Comparison of ENCODE assay signal across 8 cellular contexts in the genomic region with DNA sequence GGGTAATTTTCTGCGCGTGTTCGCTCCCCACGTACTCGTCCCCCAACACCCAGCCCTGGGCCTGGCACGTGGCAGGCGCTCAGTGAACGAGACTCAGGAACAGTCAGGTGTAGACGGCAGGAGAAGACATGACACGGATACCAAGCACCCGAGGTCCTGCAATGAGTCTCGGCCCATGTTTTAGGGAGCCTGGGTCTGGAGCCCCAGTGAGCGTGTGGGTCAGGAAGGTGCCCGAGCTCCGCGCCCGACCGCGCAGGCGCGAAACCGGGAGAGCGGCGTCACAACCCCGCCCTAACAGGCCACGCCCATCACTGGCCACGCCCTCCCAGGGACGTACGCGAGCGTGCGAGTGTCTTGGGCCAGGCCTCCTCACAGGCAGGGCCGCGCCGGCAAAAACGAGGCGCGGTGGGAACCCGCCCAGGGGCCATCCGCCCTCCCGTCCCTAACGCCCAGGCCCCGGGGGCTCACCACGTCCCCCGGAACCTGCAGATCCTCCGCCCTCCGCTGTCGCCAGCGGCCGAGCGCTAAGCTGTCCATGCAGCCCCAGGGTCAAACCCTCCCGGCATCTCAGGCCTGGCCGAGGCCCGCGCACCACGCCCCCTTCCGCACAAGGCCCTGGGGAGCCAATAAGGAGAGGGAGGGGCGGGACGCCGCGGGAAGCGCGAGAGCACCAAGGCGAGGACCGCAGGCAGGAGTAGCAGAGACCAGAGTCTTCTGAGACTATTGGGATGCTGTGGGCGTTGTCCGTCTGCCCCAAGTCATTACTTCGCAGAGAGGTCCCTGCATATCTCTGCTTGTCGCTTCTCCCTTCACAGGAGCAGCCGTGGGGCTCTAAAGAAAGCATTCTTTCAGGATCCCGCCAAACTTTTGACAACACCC. TPM values are rescaled to one million over a fixed set of nuclear protein-coding genes. Genes with fewer than 3 reads are reported as not detected.
DNase-seq lines count a peak whose midpoint lies in the region; ATAC-seq lines count a peak whose summit lies in the region.

Gene C10orf143 (minus strand): TSS at position 595 of the 879 bp plus-strand sequence. CDS start 58 bp downstream, at position 537.

- DNase-seq in COLO668 (lab: John Stamatoyannopoulos, UW; ENCODE audit: unreplicated experiment) = peak; percentile 91
- peak; percentile 93 for DNase-seq in HT-29 (ENCODE audit: low spot score)
- peak; percentile 94 for DNase-seq in NK-92 treated with Interleukin-12 subunit alpha and Interleukin-12 subunit beta, amount 100 ng/mL, for 24 hours (lab: John Stamatoyannopoulos, UW)
- DNase-seq in activated CD8-positive, alpha-beta memory T cell treated with anti-CD3 and anti-CD28 coated beads for 48 hours (ENCODE audit: low read depth in 2 of 3, low spot score in 2 of 3) = peak; percentile 96 to 99 (median 96)
- DNase-seq in effector memory CD8-positive, alpha-beta T cell = peak; percentile 99
- peak; percentile 99 for DNase-seq in mesenchymal stem cell
- peak; percentile 94 for DNase-seq in stimulated activated CD8-positive, alpha-beta memory T cell treated with anti-CD3 and anti-CD28 coated beads, Interleukin-12 subunit alpha, Interleukin-12 subunit beta, amount 100 ng/mL, for 24 hours (ENCODE audit: extremely low read depth)

- peak within 1 kb of the TSS; percentile 85 to 95 for H3K18ac ChIP-seq in mesenchymal stem cell (ENCODE audit: low read depth in 1 of 2, low read length in 2 of 2)

- H3K27me3 Mint-ChIP-seq in effector memory CD8-positive, alpha-beta T cell = no peaks in the 10 kb centered on the region

- H3K9me3 ChIP-seq in mesenchymal stem cell (ENCODE audit: control insufficient read depth, low read length) = no peaks in the 10 kb centered on the region

- H3K27ac Mint-ChIP-seq in effector memory CD8-positive, alpha-beta T cell = peak within 1 kb of the TSS; percentile 92 to 95

- H3K79me1 ChIP-seq in mesenchymal stem cell (replicated peaks; ENCODE audit: low read length, poor library complexity, severe bottlenecking) = peaks cover 17% of the 10 kb centered on the region

- H4K91ac ChIP-seq in mesenchymal stem cell (ENCODE audit: low read length) = peak within 1 kb of the TSS; percentile 84

- H3K4ac ChIP-seq in mesenchymal stem cell (ENCODE audit: low read depth in 1 of 2, low read length in 2 of 2) = peak within 1 kb of the TSS; percentile 83

- H3K9ac ChIP-seq in mesenchymal stem cell (ENCODE audit: low read length) = peak within 1 kb of the TSS; percentile 97

- H2BK15ac ChIP-seq in mesenchymal stem cell (ENCODE audit: low read depth, poor library complexity, severe bottlenecking) = peak within 1 kb of the TSS; percentile 97

- H3K4me3 Mint-ChIP-seq in effector memory CD8-positive, alpha-beta T cell = peak within 1 kb of the TSS; percentile 87 to 94

- H2AK5ac ChIP-seq in mesenchymal stem cell (ENCODE audit: low read length, severe bottlenecking) = peak within 1 kb of the TSS; percentile 35

- peak within 1 kb of the TSS; percentile 99 for H3K4me2 ChIP-seq in mesenchymal stem cell (ENCODE audit: low read length, poor library complexity, severe bottlenecking)

- peak within 1 kb of the TSS; percentile 71 for H2BK120ac ChIP-seq in mesenchymal stem cell (ENCODE audit: low read depth, low read length)

- H3K14ac ChIP-seq in mesenchymal stem cell (ENCODE audit: low read length in 2 of 2) = peak within 1 kb of the TSS in 1 of 2 experiments; percentile 91

- H3K9me3 Mint-ChIP-seq in effector memory CD8-positive, alpha-beta T cell = no peaks in the 10 kb centered on the region

- under 1% methylated on average over 58 of the region's 71 CpGs for WGBS in mesenchymal stem cell

- H3K36me3 Mint-ChIP-seq in effector memory CD8-positive, alpha-beta T cell (ENCODE audit: insufficient read depth) = peaks cover 16% of the 10 kb centered on the region

- H3K4me1 Mint-ChIP-seq in effector memory CD8-positive, alpha-beta T cell (ENCODE audit: low read depth in 2 of 2) = peaks cover 33 to 38% of the 10 kb centered on the region in 2 donors

- H3K27me3 ChIP-seq in mesenchymal stem cell (ENCODE audit: control insufficient read depth in 1 of 2, insufficient read depth in 1 of 2, low read length in 2 of 2) = no peaks in the 10 kb centered on the region

- H3K23ac ChIP-seq in mesenchymal stem cell (ENCODE audit: low read length in 2 of 2) = peak within 1 kb of the TSS in 1 of 2 experiments; percentile 87

- peak within 1 kb of the TSS; percentile 85 to 98 for H3K4me3 ChIP-seq in mesenchymal stem cell (ENCODE audit: insufficient read depth in 1 of 2, low read depth in 1 of 2, low read length in 2 of 2)

- ATAC-seq in GM21360 (IDR thresholded peaks at IDR 0.05; ENCODE audit: unreplicated experiment) = peak; percentile 79
- ATAC-seq in effector memory CD8-positive, alpha-beta T cell (replicated peaks) = peak; percentile 78

- peak within 1 kb of the TSS in 1 of 2 experiments; percentile 80 for H2BK12ac ChIP-seq in mesenchymal stem cell (ENCODE audit: low read length in 2 of 2)

- peak within 1 kb of the TSS; percentile 89 for H4K8ac ChIP-seq in mesenchymal stem cell (ENCODE audit: low read length)

- peaks cover 11% of the 10 kb centered on the region for H3K4me1 ChIP-seq in mesenchymal stem cell (ENCODE audit: control insufficient read depth, insufficient read depth, low read depth, low read length)

- H2AFZ ChIP-seq in mesenchymal stem cell (ENCODE audit: low read depth, low read length) = peak within 1 kb of the TSS; percentile 97

- peak within 1 kb of the TSS; percentile 70 for H3K27ac ChIP-seq in mesenchymal stem cell (ENCODE audit: low read length, poor library complexity, severe bottlenecking)

- H2BK5ac ChIP-seq in mesenchymal stem cell (ENCODE audit: low read depth, low read length, poor library complexity, severe bottlenecking) = peak within 1 kb of the TSS; percentile 81

- H3K36me3 ChIP-seq in mesenchymal stem cell (ENCODE audit: control insufficient read depth in 1 of 2, insufficient read depth in 2 of 2, low read depth in 1 of 2, low read length in 2 of 2) = peaks cover 0 to 4% of the 10 kb centered on the region in 2 experiments

RNA-seq across cellular contexts. Expression of gene C10orf143, which starts in this region (rescaled TPM):
- total RNA-seq in HT-29 (2014; rRNA removed; shearing (Covaris generic)) = 0.91 TPM in 1 of 2 replicates, not detected in the other
- polyA plus RNA-seq in mesenchymal stem cell (2013, experiment 1 of 2) = 1.1 TPM
- 1.2 TPM for polyA plus RNA-seq in mesenchymal stem cell (2013, experiment 2 of 2)

Comparison
In these comparisons a context has a peak if more than half of its experiments do, and no peak if none do; other contexts are left out.
1. Peak in every context shown above with its lines: DNase-seq, ATAC-seq, H3K4me3 ChIP-seq and H3K27ac ChIP-seq.
2. Peak in DNase-seq in HT-29; RNA of the gene not detected or under 1 TPM.